ENCODE assay signal across 17 cellular contexts in genomic region chr17:18016426-18016825, GRCh38. TPM values are rescaled to one million over a fixed set of nuclear protein-coding genes. Genes with fewer than 3 reads are reported as not detected.
DNase-seq lines count a peak whose midpoint lies in the region; ATAC-seq and TF ChIP-seq lines count a peak whose summit lies in the region.
"Had no signal": no experiment of that assay in that cellular context is flagged by ENCODE, and none has a peak within 500 bp of the region (broad histone marks: within the 10 kb centered on the region; RNA-seq: fewer than 3 reads in every experiment).

No MANE protein-coding gene starts in this region.

- H3F3A ChIP-seq in neural progenitor cell (ENCODE audit: low read depth), result no peaks in the 10 kb centered on the region

- H3K9me3 Mint-ChIP-seq in endodermal cell, result no peaks in the 10 kb centered on the region
- no peaks in the 10 kb centered on the region for H3K9me3 Mint-ChIP-seq in neural progenitor cell
- H3K9me3 Mint-ChIP-seq: CD4-positive, CD25-positive, alpha-beta regulatory T cell had no signal

- H3K27me3 ChIP-seq in right atrium auricular region (no peaks in the 10 kb centered on the region), endodermal cell (ENCODE audit: control insufficient read depth, insufficient read depth, low read length, poor library complexity, severe bottlenecking) (no peaks in the 10 kb centered on the region), neural progenitor cell (no peaks in the 10 kb centered on the region)

- H3K36me3 Mint-ChIP-seq in endodermal cell (ENCODE audit: low read depth) (peaks cover 52% of the 10 kb centered on the region), neural progenitor cell (peaks cover 4% of the 10 kb centered on the region)

- no peak overlapping the region for H3K9ac ChIP-seq in endodermal cell (ENCODE audit: extremely low read depth, low read length, poor library complexity, severe bottlenecking)
- H3K9ac ChIP-seq in neural progenitor cell, result no peak overlapping the region
- H3K9ac ChIP-seq: GM23248 had no signal

- H3K9me3 ChIP-seq in right atrium auricular region (no peaks in the 10 kb centered on the region), endodermal cell (ENCODE audit: control insufficient read depth, low read length) (no peaks in the 10 kb centered on the region), neural progenitor cell (ENCODE audit: low read depth) (no peaks in the 10 kb centered on the region)
- H3K9me3 ChIP-seq: Caco-2, HAP-1 had no signal

- H3K79me2 ChIP-seq in neural progenitor cell (ENCODE audit: low read depth), result no peaks in the 10 kb centered on the region

- H3K4me1 ChIP-seq in right atrium auricular region (peaks cover 0 to 30% of the 10 kb centered on the region in 2 donors), endodermal cell (ENCODE audit: control insufficient read depth, insufficient read depth, low read length) (peaks cover 13% of the 10 kb centered on the region), neural progenitor cell (no peaks in the 10 kb centered on the region)

- H3K27ac Mint-ChIP-seq in endodermal cell (peak overlapping the region; percentile 64), neural progenitor cell (no peak overlapping the region)
- H3K27ac Mint-ChIP-seq: CD4-positive, CD25-positive, alpha-beta regulatory T cell had no signal

- no peak for ATAC-seq in Right ventricle myocardium superior (ENCODE audit: poor library complexity)
- no peak for ATAC-seq in omental fat pad (ENCODE audit: low FRiP score)
- ATAC-seq in HG03175 (IDR thresholded peaks at IDR 0.05; ENCODE audit: unreplicated experiment), result no peak

- intact Hi-C loops in Right ventricle myocardium superior (cut with DNase I), result no loop called here

- TF ChIP-seq CTCF in right atrium auricular region (IDR thresholded peaks at IDR 0.05) (no peak), endodermal cell (conservative IDR thresholded peaks at IDR 0.05) (no peak), omental fat pad (IDR thresholded peaks at IDR 0.05) (no peak), neural progenitor cell (IDR thresholded peaks at IDR 0.05) (no peak)

- no peak overlapping the region for H3K4me2 ChIP-seq in neural progenitor cell

- no peak overlapping the region for H2AFZ ChIP-seq in neural progenitor cell (replicated peaks)
- H2AFZ ChIP-seq: GM23248 had no signal

- no peak for DNase-seq in right atrium auricular region (ENCODE audit: low spot score)
- DNase-seq in Right ventricle myocardium superior, result no peak
- no peak for DNase-seq in endodermal cell
- peak; percentile 64 for DNase-seq in kidney tubule cell (ENCODE audit: low spot score)
- DNase-seq in cortex of kidney (lab: John Stamatoyannopoulos, UW), result no peak
- no peak for DNase-seq in omental fat pad (ENCODE audit: low spot score)
- DNase-seq in neural progenitor cell (ENCODE audit: low spot score), result no peak
- DNase-seq: 8988T; Caco-2; CD4-positive, CD25-positive, alpha-beta regulatory T cell; DMS153; DMS79; GDM1; GM23248 had no signal

- 94 to 99% methylated on average over 7 to 12 of the region's 12 CpGs for WGBS in endodermal cell (ENCODE audit: insufficient coverage in 1 of 2, insufficient read length in 1 of 2), 2 experiments

- peaks cover 7% of the 10 kb centered on the region for H3K4me1 Mint-ChIP-seq in endodermal cell
- H3K4me1 Mint-ChIP-seq in neural progenitor cell, result peaks cover 9% of the 10 kb centered on the region

- peaks cover 10% of the 10 kb centered on the region for H3K36me3 ChIP-seq in right atrium auricular region
- H3K36me3 ChIP-seq in endodermal cell (ENCODE audit: control insufficient read depth, insufficient read depth, low read length), result peaks cover 84% of the 10 kb centered on the region
- no peaks in the 10 kb centered on the region for H3K36me3 ChIP-seq in neural progenitor cell

- H3K27me3 Mint-ChIP-seq in endodermal cell (ENCODE audit: insufficient read depth) (no peaks in the 10 kb centered on the region), neural progenitor cell (ENCODE audit: insufficient read depth, low read depth) (peaks cover 2% of the 10 kb centered on the region)
- H3K27me3 Mint-ChIP-seq: CD4-positive, CD25-positive, alpha-beta regulatory T cell had no signal

- H3K4me3 ChIP-seq in right atrium auricular region, result no peak overlapping the region
- no peak overlapping the region for H3K4me3 ChIP-seq in endodermal cell (ENCODE audit: low read length)
- H3K4me3 ChIP-seq in neural progenitor cell, result no peak overlapping the region
- H3K4me3 ChIP-seq: GM23248, HAP-1 had no signal

- no peaks in the 10 kb centered on the region for H4K20me1 ChIP-seq in neural progenitor cell (ENCODE audit: low read depth)

- H3K4me3 Mint-ChIP-seq in endodermal cell (no peak overlapping the region), neural progenitor cell (no peak overlapping the region)
- H3K4me3 Mint-ChIP-seq: CD4-positive, CD25-positive, alpha-beta regulatory T cell had no signal

- peak overlapping the region; percentile 5 to 69 for H3K27ac ChIP-seq in right atrium auricular region
- H3K27ac ChIP-seq in endodermal cell (ENCODE audit: low read depth, low read length), result no peak overlapping the region
- no peak overlapping the region for H3K27ac ChIP-seq in neural progenitor cell
- H3K27ac ChIP-seq: GM23248 had no signal

RNA-seq across cellular contexts. Expression of gene ATPAF2, which starts 22.5 kb away (rescaled TPM):
- total RNA-seq in right atrium auricular region (10 to 100 TPM; 11.1 to 47.0 TPM), Right ventricle myocardium superior (34.1 TPM), endodermal cell (10 to 100 TPM; 31.4 to 50.8 TPM), omental fat pad (10 to 100 TPM in 2 of 4 donors, 1 to 10 TPM in 2; 9.5 to 18.4 (median 13.1) TPM), neural progenitor cell (ENCODE audit: low replicate concordance) (9.6 and 17.5 TPM in 2 replicates)
- polyA plus RNA-seq in endodermal cell (2013, experiment 1 of 2), result 40.7 TPM
- polyA plus RNA-seq in endodermal cell (2013, experiment 2 of 2), result 44.1 TPM

RNA-seq across cellular contexts. Expression of gene GID4, which starts 22.8 kb away (rescaled TPM):
- total RNA-seq in right atrium auricular region (10 to 100 TPM; 14.0 to 22.1 TPM), Right ventricle myocardium superior (18.9 TPM), endodermal cell (10 to 100 TPM; 20.5 to 20.8 TPM), omental fat pad (10 to 100 TPM in 3 of 4 donors, 1 to 10 TPM in 1; 9.8 to 20.2 (median 10.5) TPM), neural progenitor cell (ENCODE audit: low replicate concordance) (10.6 and 15.1 TPM in 2 replicates)
- polyA plus RNA-seq in endodermal cell (2013, experiment 1 of 2), result 17.2 TPM
- 17.1 TPM for polyA plus RNA-seq in endodermal cell (2013, experiment 2 of 2)

RNA-seq across cellular contexts. Expression of gene DRC3, which starts 43.8 kb away (rescaled TPM):
- total RNA-seq in right atrium auricular region (1 to 10 TPM in 1 of 2 donors, under 1 TPM in 1; 0.94 to 1.7 TPM), Right ventricle myocardium superior (1.4 TPM), endodermal cell (1 to 10 TPM; 2.0 to 2.6 TPM), omental fat pad (1 to 10 TPM in 3 of 4 donors, under 1 TPM in 1; 0.60 to 4.6 (median 1.9) TPM), neural progenitor cell (ENCODE audit: low replicate concordance) (0.07 and 0.81 TPM in 2 replicates)
- polyA plus RNA-seq in endodermal cell (2013, experiment 1 of 2), result 2.2 TPM
- 2.2 TPM for polyA plus RNA-seq in endodermal cell (2013, experiment 2 of 2)
- total RNA-seq: CD4-positive, CD25-positive, alpha-beta regulatory T cell; H4 had no signal
- polyA plus RNA-seq: CD4-positive, CD25-positive, alpha-beta regulatory T cell had no signal

RNA-seq across cellular contexts. Expression of gene TOM1L2, which starts 44.2 kb away (rescaled TPM):
- total RNA-seq in right atrium auricular region (100 to 1,000 TPM; 186 to 347 TPM), Right ventricle myocardium superior (253 TPM), endodermal cell (10 to 100 TPM; 10.2 to 11.5 TPM), omental fat pad (10 to 100 TPM; 25.9 to 30.3 (median 27.6) TPM), neural progenitor cell (ENCODE audit: low replicate concordance) (4.3 and 6.5 TPM in 2 replicates)
- 16.1 TPM for polyA plus RNA-seq in endodermal cell (2013, experiment 1 of 2)
- 14.8 TPM for polyA plus RNA-seq in endodermal cell (2013, experiment 2 of 2)

Comparison
In these comparisons a context has a peak if more than half of its experiments do, and no peak if none do; other contexts are left out.
1. H3K27ac ChIP-seq: peak in right atrium auricular region (2 of 2); none in endodermal cell (single experiment) and neural progenitor cell (single experiment).